ENCODE assay signal across 8 cellular contexts in genomic region chr4:112145820-112146813, GRCh38. TPM values are rescaled to one million over a fixed set of nuclear protein-coding genes. Genes with fewer than 3 reads are reported as not detected.
A peak's percentile ranks its signal among the peaks of the same experiment; 100 is the strongest.
DNase-seq lines count a peak whose midpoint lies in the region; ATAC-seq and TF ChIP-seq lines count a peak whose summit lies in the region.

No MANE protein-coding gene starts in this region.

- peak; percentile 26 for TF ChIP-seq CTCF in MCF 10A (IDR thresholded peaks at IDR 0.05; ENCODE audit: unreplicated experiment)
- TF ChIP-seq CTCF in spleen (IDR thresholded peaks at IDR 0.05 in 8 of 11, conservative IDR thresholded peaks at IDR 0.05 in 3 of 11) = peak in 4 of 11 experiments; percentile 14 to 38 (median 28)

- H3K9me3 ChIP-seq in ES-I3 (ENCODE audit: control insufficient read depth, insufficient read depth, low read length) (no peaks in the 10 kb centered on the region), HUES48 (ENCODE audit: control insufficient read depth, insufficient read depth, low read length) (no peaks in the 10 kb centered on the region), spleen (no peaks in the 10 kb centered on the region)

- CTCF ChIA-PET in MCF 10A (lab: Yijun Ruan, JAX) = interaction anchor here (0.5 to 1.6 kb wide), 5 partner anchors 13 to 243 kb away, joined by 3 to 5 read pairs (median 3); no protein-coding TSS in a partner anchor

- H3K27me3 Mint-ChIP-seq in MCF 10A (ENCODE audit: insufficient read depth, unreplicated experiment) = no peaks in the 10 kb centered on the region
- peaks cover 3 to 9% (median 5%) of the 10 kb centered on the region in 3 donors for H3K27me3 Mint-ChIP-seq in immature natural killer cell (ENCODE audit: low read depth in 3 of 3)

- H3K9ac ChIP-seq in ES-I3 (ENCODE audit: low read depth, low read length) = peak overlapping the region; percentile 65; the same call in 1 of the 2 replicates
- no peak overlapping the region for H3K9ac ChIP-seq in HUES48 (ENCODE audit: low read depth, low read length)

- H3K27me3 ChIP-seq in HUES48 (ENCODE audit: control insufficient read depth, insufficient read depth, low read length) (peaks cover 28% of the 10 kb centered on the region), spleen (replicated peaks in 1 of 7) (no peaks in the 10 kb centered on the region)

- peak overlapping the region; percentile 78 for H3K4me3 ChIP-seq in HUES48 (ENCODE audit: low read depth, low read length)
- H3K4me3 ChIP-seq in spleen = peak overlapping the region; percentile 68 to 90 (median 83)

- H3K4me1 ChIP-seq in ES-I3 (ENCODE audit: insufficient read depth, low read length) (no peaks in the 10 kb centered on the region), HUES48 (ENCODE audit: control insufficient read depth, insufficient read depth, low read length) (peaks cover 5% of the 10 kb centered on the region; the same call in 1 of the 2 replicates), spleen (peaks cover 3 to 42% (median 26%) of the 10 kb centered on the region in 6 donors)

- TF ChIP-seq POLR2A in spleen (IDR thresholded peaks at IDR 0.05) = no peak

- no peak overlapping the region for H3K27ac ChIP-seq in HUES48 (ENCODE audit: low read depth, low read length)
- H3K27ac ChIP-seq in spleen = peak overlapping the region; percentile 74 to 92 (median 90)

- intact Hi-C loops in MCF 10A (cut with micrococcal nuclease) = loop anchor here (1.0 to 5.0 kb wide), 5 partner anchors 34 to 89 kb away; partner anchors contain the start of gene AP1AR
- intact Hi-C loops in spleen (cut with DNase I; ENCODE audit: low total_unique reads) = no loop called here

- H3K4me1 Mint-ChIP-seq in MCF 10A (ENCODE audit: insufficient read depth, unreplicated experiment) (peaks cover 16% of the 10 kb centered on the region), immature natural killer cell (peaks cover 11 to 19% of the 10 kb centered on the region in 2 donors)

- peak overlapping the region; percentile 63 for H3K27ac Mint-ChIP-seq in MCF 10A (ENCODE audit: low read depth, unreplicated experiment)
- H3K27ac Mint-ChIP-seq in immature natural killer cell = peak overlapping the region; percentile 61 to 95 (median 88)

- H3K36me3 Mint-ChIP-seq in MCF 10A (ENCODE audit: insufficient read depth, unreplicated experiment) (no peaks in the 10 kb centered on the region), immature natural killer cell (no peaks in the 10 kb centered on the region)

- peak overlapping the region; percentile 79 for H3K4me3 Mint-ChIP-seq in MCF 10A (ENCODE audit: unreplicated experiment)
- peak overlapping the region; percentile 84 to 95 (median 93) for H3K4me3 Mint-ChIP-seq in immature natural killer cell

- H3K9me3 Mint-ChIP-seq in MCF 10A (ENCODE audit: unreplicated experiment) = no peaks in the 10 kb centered on the region
- H3K9me3 Mint-ChIP-seq in immature natural killer cell = no peaks in the 10 kb centered on the region

- peak; percentile 68 for DNase-seq in UCSD-AML1 (lab: John Stamatoyannopoulos, UW; ENCODE audit: unreplicated experiment)
- DNase-seq in MCF 10A (ENCODE audit: unreplicated experiment) = peak; percentile 64
- DNase-seq in immature natural killer cell = peak; percentile 47 to 62 (median 57)
- peak; percentile 89 for DNase-seq in spleen
- no peak for DNase-seq in DMS153 (lab: John Stamatoyannopoulos, UW)

- H3K36me3 ChIP-seq in ES-I3 (ENCODE audit: insufficient read depth, low read length) (no peaks in the 10 kb centered on the region), HUES48 (ENCODE audit: control insufficient read depth, insufficient read depth, low read length) (no peaks in the 10 kb centered on the region), spleen (no peaks in the 10 kb centered on the region)

- BruUV-seq in MCF 10A (replicated peaks; lab: Mats Ljungman, UMichigan) = TSS peak; percentile 62

- POLR2A ChIA-PET in MCF 10A (lab: Yijun Ruan, JAX) = interaction anchor here (0.6 to 5.4 kb wide), 22 partner anchors 10 to 135 kb away, joined by 3 to 63 read pairs (median 4); partner anchors contain the start of gene AP1AR

- ATAC-seq in GM21526 (IDR thresholded peaks at IDR 0.05; ENCODE audit: low FRiP score, unreplicated experiment) = peak; percentile 49

- WGBS in spleen, 5 donors = 1 to 3% (median 2%) methylated on average over 20 to 50 of the region's 50 CpGs

RNA-seq across cellular contexts. Expression of gene FAM241A, which starts 0.9 kb away (rescaled TPM):
- total RNA-seq in MCF 10A (2022) = 8.2 and 10.9 TPM in 2 replicates
- polyA plus RNA-seq in immature natural killer cell = 1 to 10 TPM in 1 of 3 donors, under 1 TPM in 2; 0.67 to 1.4 (median 0.71) TPM
- total RNA-seq in spleen = 1 to 10 TPM; 3.0 to 6.0 (median 4.1) TPM
- 1 to 10 TPM; 1.7 to 3.1 (median 1.7) TPM for polyA plus RNA-seq in spleen
